ENCODE assay signal across 8 cellular contexts in genomic region chr20:63573739-63574131, GRCh38. TPM values are rescaled to one million over a fixed set of nuclear protein-coding genes. Genes with fewer than 3 reads are reported as not detected.
DNase-seq lines count a peak whose midpoint lies in the region; ATAC-seq and TF ChIP-seq lines count a peak whose summit lies in the region.

No MANE protein-coding gene starts in this region.

- ATAC-seq in GM19463 (IDR thresholded peaks at IDR 0.05; ENCODE audit: unreplicated experiment): no peak
- no peak for ATAC-seq in GM21526 (IDR thresholded peaks at IDR 0.05; ENCODE audit: low FRiP score, unreplicated experiment)

- CTCF ChIA-PET in AG04449 (lab: Yijun Ruan, JAX): interaction anchor here (1.0 to 1.5 kb wide), 5 partner anchors 12 to 77 kb away, joined by 3 to 7 read pairs (median 4); no protein-coding TSS in a partner anchor

- no peaks in the 10 kb centered on the region for H3K79me2 ChIP-seq in Karpas-422 (ENCODE audit: low read length)

- 0 out of 2 replicates have a peak, but pooled peaks cover 11% of the 10 kb centered on the region for H4K20me1 ChIP-seq in Karpas-422 (ENCODE audit: insufficient read depth, low read depth, low read length)

- POLR2A ChIA-PET in AG04449 (lab: Yijun Ruan, JAX): interaction anchor here (0.7 to 0.9 kb wide), 3 partner anchors 9 to 291 kb away, joined by 3 to 5 read pairs (median 3); partner anchors contain the start of gene TPD52L2

- H3K36me3 ChIP-seq in Karpas-422 (ENCODE audit: insufficient read depth, low read length): no peaks in the 10 kb centered on the region
- no peaks in the 10 kb centered on the region for H3K36me3 ChIP-seq in muscle layer of colon (ENCODE audit: insufficient read depth, low read length)

- DNase-seq in AG04449 (ENCODE audit: low read depth, low spot score): no peak
- DNase-seq in Karpas-422: peak; percentile 60
- no peak for DNase-seq in coronary artery (ENCODE audit: low spot score)
- DNase-seq in cortex of kidney (lab: John Stamatoyannopoulos, UW): no peak
- no peak for DNase-seq in NCI-H187 (lab: John Stamatoyannopoulos, UW)

- H3K27me3 ChIP-seq in Karpas-422 (ENCODE audit: low read length) (no peaks in the 10 kb centered on the region), muscle layer of colon (ENCODE audit: control insufficient read depth in 1 of 2, insufficient read depth in 2 of 2, low read length in 2 of 2) (no peaks in the 10 kb centered on the region)

- H3K4me1 ChIP-seq in Karpas-422 (ENCODE audit: low read length): peaks cover 12% of the 10 kb centered on the region
- peaks cover 12% of the 10 kb centered on the region for H3K4me1 ChIP-seq in muscle layer of colon (ENCODE audit: insufficient read depth, low read length)

- H3K9me3 ChIP-seq in Karpas-422 (ENCODE audit: low read length) (no peaks in the 10 kb centered on the region), muscle layer of colon (ENCODE audit: low read length) (no peaks in the 10 kb centered on the region)

- H3K4me2 ChIP-seq in Karpas-422 (ENCODE audit: low read depth, low read length, poor library complexity, severe bottlenecking): peak overlapping the region; percentile 97

- H3K9me2 ChIP-seq in Karpas-422 (replicated peaks; ENCODE audit: insufficient read depth, low read length): no peaks in the 10 kb centered on the region

- H3K4me3 ChIP-seq in AG04449 (ENCODE audit: low read depth, low read length) (peak overlapping the region; percentile 84), Karpas-422 (ENCODE audit: low read length) (peak overlapping the region; percentile 90), coronary artery (peak overlapping the region; percentile 91), muscle layer of colon (ENCODE audit: low read depth in 1 of 2, low read length in 2 of 2) (peak overlapping the region; percentile 74 to 87)

- H3K27ac ChIP-seq in Karpas-422 (ENCODE audit: low read length) (no peak overlapping the region), coronary artery (peak overlapping the region; percentile 60 to 86), muscle layer of colon (ENCODE audit: low read depth, low read length) (peak overlapping the region; percentile 68)

- H3K9ac ChIP-seq in Karpas-422 (ENCODE audit: low read length) (peak overlapping the region; percentile 80), muscle layer of colon (ENCODE audit: low read length) (peak overlapping the region; percentile 87)

- no peak overlapping the region for H2AFZ ChIP-seq in Karpas-422 (ENCODE audit: low read length)

- TF ChIP-seq CTCF in AG04449 (IDR thresholded peaks at IDR 0.05; ENCODE audit: insufficient read depth, low read length, missing control alignments) (no peak), coronary artery (IDR thresholded peaks at IDR 0.05) (no peak)

RNA-seq across cellular contexts. Expression of gene HELZ2, which starts 0.3 kb away (rescaled TPM):
- 15.4 and 15.8 TPM in 2 replicates for total RNA-seq in Karpas-422 (2014; rRNA removed; shearing (Covaris generic); ENCODE audit: low replicate concordance)

RNA-seq across cellular contexts. Expression of gene FNDC11, which starts 19.8 kb away (rescaled TPM):
- total RNA-seq in Karpas-422 (2014; rRNA removed; shearing (Covaris generic); ENCODE audit: low replicate concordance): 0.48 and 1.6 TPM in 2 replicates

RNA-seq across cellular contexts. Expression of gene SRMS, which starts 26.2 kb away (rescaled TPM):
- total RNA-seq in Karpas-422 (2014; rRNA removed; shearing (Covaris generic); ENCODE audit: low replicate concordance): not detected in 2 replicates

RNA-seq across cellular contexts. Expression of gene PTK6, which starts 36.6 kb away (rescaled TPM):
- 0.51 TPM in 1 of 2 replicates, not detected in the other for total RNA-seq in Karpas-422 (2014; rRNA removed; shearing (Covaris generic); ENCODE audit: low replicate concordance)

RNA-seq across cellular contexts. Expression of gene GMEB2, which starts 53.2 kb away (rescaled TPM):
- total RNA-seq in Karpas-422 (2014; rRNA removed; shearing (Covaris generic); ENCODE audit: low replicate concordance): 8.4 and 13.7 TPM in 2 replicates
